In the genomic region with DNA sequence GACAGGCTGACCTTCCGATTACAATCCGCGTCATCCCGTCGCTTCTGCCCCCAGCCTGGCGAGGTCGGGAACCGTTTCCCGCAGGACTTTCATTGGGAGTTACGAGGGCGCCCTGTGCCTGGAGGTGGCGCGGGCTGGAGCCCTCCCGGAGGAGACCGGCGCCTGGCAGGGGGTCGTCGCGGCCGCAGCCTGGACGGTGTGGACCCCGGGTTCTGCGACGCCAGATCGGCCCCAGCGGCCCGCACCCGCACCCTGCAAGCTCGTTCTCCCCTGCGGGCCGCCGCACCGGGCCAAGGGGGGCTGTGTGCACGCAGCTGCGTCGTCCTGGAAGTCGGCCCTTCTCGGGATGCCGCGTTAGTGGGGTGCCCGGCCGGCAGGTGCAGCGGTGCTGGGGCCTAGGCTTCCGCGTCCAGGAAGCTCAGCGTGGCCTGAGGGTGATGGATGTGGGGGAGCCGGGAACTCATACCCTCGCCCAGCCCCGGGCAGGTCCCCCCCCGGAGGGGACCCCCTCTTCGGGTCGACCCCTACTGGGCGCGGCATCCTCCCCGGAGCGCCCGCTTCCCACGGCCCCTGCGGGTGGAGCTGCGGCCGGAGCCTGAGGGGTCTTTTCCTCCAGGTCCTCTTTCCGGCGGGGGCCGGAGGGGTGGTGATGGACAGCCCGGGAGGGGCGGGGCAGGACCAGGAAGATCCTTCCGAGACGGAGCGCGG, we compare ENCODE assay signal across 8 cellular contexts.
DNase-seq lines count a peak whose midpoint lies in the region; ATAC-seq and TF ChIP-seq lines count a peak whose summit lies in the region.

No MANE protein-coding gene starts in this region.

- no peak for DNase-seq in HFF-Myc (ENCODE audit: extremely low read depth, low read depth)
- DNase-seq in NCI-H526 (lab: John Stamatoyannopoulos, UW) = peak; percentile 75 to 77
- DNase-seq in chondrocyte (ENCODE audit: low spot score) = no peak
- peak; percentile 91 for DNase-seq in mesenteric fat pad (ENCODE audit: low spot score)
- DNase-seq in HCEC 1CT = no peak
- no peak for DNase-seq in NCI-H2029 treated with DMSO at 0.1 percent for 48 hours (lab: John Stamatoyannopoulos, UW)

- ATAC-seq in GM18505 (IDR thresholded peaks at IDR 0.05; ENCODE audit: unreplicated experiment) = peak; percentile 37

- no peaks in the 10 kb centered on the region for H3K36me3 ChIP-seq in urinary bladder (ENCODE audit: insufficient read depth)

- no peaks in the 10 kb centered on the region for H3K36me3 Mint-ChIP-seq in chondrocyte (ENCODE audit: low read depth)

- peak overlapping the region; percentile 49 for H3K27ac Mint-ChIP-seq in chondrocyte (ENCODE audit: unreplicated experiment)

- peak overlapping the region; percentile 57 for H3K4me3 Mint-ChIP-seq in chondrocyte (ENCODE audit: unreplicated experiment)

- H3K4me3 ChIP-seq in HFF-Myc (replicated peaks; ENCODE audit: low read depth, low read length) (peak overlapping the region; percentile 57), urinary bladder (ENCODE audit: low read depth, low read length) (peak overlapping the region; percentile 76)

- H3K27me3 Mint-ChIP-seq in chondrocyte (ENCODE audit: low read depth) = no peaks in the 10 kb centered on the region

- peak; percentile 48 for TF ChIP-seq POLR2A in GM18505 (IDR thresholded peaks at IDR 0.05; ENCODE audit: borderline replicate concordance, extremely low read depth, insufficient read depth, insufficient read length)

- 6% methylated on average over 70 of the region's 70 CpGs for WGBS in urinary bladder

- no peaks in the 10 kb centered on the region for H3K9me3 Mint-ChIP-seq in chondrocyte (ENCODE audit: low read depth)

- peaks cover 2% of the 10 kb centered on the region for H3K4me1 ChIP-seq in urinary bladder (ENCODE audit: insufficient read depth)

- peak overlapping the region; percentile 92 for H3K27ac ChIP-seq in urinary bladder (ENCODE audit: low read depth)

- peaks cover 77% of the 10 kb centered on the region for H3K4me1 Mint-ChIP-seq in chondrocyte (ENCODE audit: low read depth)

- TF ChIP-seq CTCF in HFF-Myc (IDR thresholded peaks at IDR 0.05; ENCODE audit: low read depth, low read length, missing control alignments) (no peak), chondrocyte (IDR thresholded peaks at IDR 0.05) (no peak)

Comparison
In these comparisons a context has a peak if more than half of its experiments do, and no peak if none do; other contexts are left out.
1. DNase-seq: peak in NCI-H526 (2 of 2) and mesenteric fat pad (single experiment); none in HFF-Myc (single experiment), chondrocyte (single experiment), HCEC 1CT (single experiment) and NCI-H2029 treated with DMSO at 0.1 percent for 48 hours (single experiment).